Comparison of ENCODE assay signal across 9 cellular contexts in genomic region chr2:161239416-161240109, GRCh38.
DNase-seq lines count a peak whose midpoint lies in the region; ATAC-seq and TF ChIP-seq lines count a peak whose summit lies in the region.
"Had no signal": no experiment of that assay in that cellular context is flagged by ENCODE, and none has a peak within 500 bp of the region (broad histone marks: within the 10 kb centered on the region; RNA-seq: fewer than 3 reads in every experiment).

No MANE protein-coding gene starts in this region.

- peaks cover 5% of the 10 kb centered on the region for H3K4me1 ChIP-seq in mesodermal cell (ENCODE audit: control insufficient read depth, insufficient read depth, low read length, poor library complexity, severe bottlenecking)

- no peak for TF ChIP-seq CTCF in type B pancreatic cell (conservative IDR thresholded peaks at IDR 0.05)

- H3K27ac Mint-ChIP-seq in activated naive CD4-positive, alpha-beta T cell treated with anti-CD3 and anti-CD28 coated beads for 36 hours, result no peak overlapping the region
- peak overlapping the region; percentile 38 for H3K27ac Mint-ChIP-seq in type B pancreatic cell

- peaks cover 44% of the 10 kb centered on the region for H3K4me1 Mint-ChIP-seq in activated naive CD4-positive, alpha-beta T cell treated with anti-CD3 and anti-CD28 coated beads for 36 hours (ENCODE audit: low read depth)
- peaks cover 20% of the 10 kb centered on the region for H3K4me1 Mint-ChIP-seq in type B pancreatic cell (ENCODE audit: unreplicated experiment)

- no peaks in the 10 kb centered on the region for H3K36me3 ChIP-seq in mesodermal cell (ENCODE audit: control insufficient read depth, insufficient read depth, low read length)

- peak overlapping the region; percentile 18 for H3K4me3 Mint-ChIP-seq in activated naive CD4-positive, alpha-beta T cell treated with anti-CD3 and anti-CD28 coated beads for 36 hours
- H3K4me3 Mint-ChIP-seq in type B pancreatic cell, result peak overlapping the region; percentile 75

- intact Hi-C loops in activated naive CD4-positive, alpha-beta T cell treated with anti-CD3 and anti-CD28 coated beads for 36 hours (cut with micrococcal nuclease), result loop anchor here (5.0 to 10.0 kb wide), 6 partner anchors 178 to 1078 kb away; partner anchors contain the start of genes IFIH1 and TBR1

- CTCF ChIA-PET in activated naive CD4-positive, alpha-beta T cell treated with anti-CD3 and anti-CD28 coated beads for 36 hours (lab: Charles Lee), result interaction anchor here (0.7 to 1.4 kb wide), 4 partner anchors 10 to 150 kb away, joined by 3 read pairs; no protein-coding TSS in a partner anchor

- H3K9me3 Mint-ChIP-seq in activated naive CD4-positive, alpha-beta T cell treated with anti-CD3 and anti-CD28 coated beads for 36 hours, result no peaks in the 10 kb centered on the region
- H3K9me3 Mint-ChIP-seq in type B pancreatic cell, result no peaks in the 10 kb centered on the region

- no peaks in the 10 kb centered on the region for H3K9me3 ChIP-seq in mesodermal cell (ENCODE audit: control insufficient read depth, low read length)

- no peak for ATAC-seq in HG02798 (IDR thresholded peaks at IDR 0.05; ENCODE audit: poor library complexity, unreplicated experiment)

- peaks cover 7% of the 10 kb centered on the region for H3K36me3 Mint-ChIP-seq in activated naive CD4-positive, alpha-beta T cell treated with anti-CD3 and anti-CD28 coated beads for 36 hours (ENCODE audit: low read depth)
- H3K36me3 Mint-ChIP-seq in type B pancreatic cell, result no peaks in the 10 kb centered on the region

- peak overlapping the region; percentile 31 for H3K4me3 ChIP-seq in mesodermal cell (ENCODE audit: extremely low read depth, insufficient read depth, low read length, poor library complexity, severe bottlenecking)

- DNase-seq in activated naive CD4-positive, alpha-beta T cell treated with anti-CD3 and anti-CD28 coated beads for 36 hours, result no peak
- DNase-seq in activated naive CD4-positive, alpha-beta T cell treated with Interleukin-2 at 50 U/mL for 16 hours, result no peak
- DNase-seq in caudate nucleus (lab: John Stamatoyannopoulos, UW), result peak in 2 of 61 donors; percentile 17 to 31
- no peak for DNase-seq in type B pancreatic cell (ENCODE audit: extremely low spot score, unreplicated experiment)
- no peak for DNase-seq in effector CD4-positive, alpha-beta T cell
- no peak for DNase-seq in NCI-H187 (lab: John Stamatoyannopoulos, UW)
- DNase-seq: foreskin keratinocyte had no signal

- H3K27ac ChIP-seq in caudate nucleus (ENCODE audit: low read depth, low read length) (peak overlapping the region; percentile 88), mesodermal cell (ENCODE audit: low read depth, low read length, severe bottlenecking) (peak overlapping the region; percentile 51)
- H3K27ac ChIP-seq: foreskin keratinocyte had no signal

- H3K27me3 Mint-ChIP-seq in activated naive CD4-positive, alpha-beta T cell treated with anti-CD3 and anti-CD28 coated beads for 36 hours (ENCODE audit: low read depth), result no peaks in the 10 kb centered on the region
- H3K27me3 Mint-ChIP-seq in type B pancreatic cell, result peaks cover 21% of the 10 kb centered on the region

- WGBS in mesodermal cell (ENCODE audit: insufficient coverage in 2 of 2), 2 experiments, result 17 to 28% methylated on average over 32 to 36 of the region's 36 CpGs
